Comparison of ENCODE assay signal across 15 cellular contexts in genomic region chr6:10598084-10598960, GRCh38.
DNase-seq lines count a peak whose midpoint lies in the region; ATAC-seq and TF ChIP-seq lines count a peak whose summit lies in the region.
"Had no signal": no experiment of that assay in that cellular context is flagged by ENCODE, and none has a peak within 500 bp of the region (broad histone marks: within the 10 kb centered on the region; RNA-seq: fewer than 3 reads in every experiment).

No MANE protein-coding gene starts in this region.

- intact Hi-C loops in Right ventricle myocardium superior (cut with DNase I): no loop called here
- intact Hi-C loops in left ventricle myocardium inferior (cut with micrococcal nuclease): no loop called here
- intact Hi-C loops in uterus (cut with DNase I; ENCODE audit: low total_unique reads): no loop called here

- no peak overlapping the region for H3K27ac ChIP-seq in right atrium auricular region
- peak overlapping the region; percentile 54 for H3K27ac ChIP-seq in left ventricle myocardium inferior (replicated peaks)
- no peak overlapping the region for H3K27ac ChIP-seq in uterus
- H3K27ac ChIP-seq: coronary artery had no signal

- TF ChIP-seq CTCF in right atrium auricular region (IDR thresholded peaks at IDR 0.05): no peak
- no peak for TF ChIP-seq CTCF in left ventricle myocardium inferior (IDR thresholded peaks at IDR 0.05; ENCODE audit: borderline replicate concordance)
- TF ChIP-seq CTCF in uterus (IDR thresholded peaks at IDR 0.05): no peak

- TF ChIP-seq POLR2A in uterus (IDR thresholded peaks at IDR 0.05): no peak

- H3K27me3 ChIP-seq in right atrium auricular region: no peaks in the 10 kb centered on the region
- H3K27me3 ChIP-seq in left ventricle myocardium inferior (ENCODE audit: low read depth): no peaks in the 10 kb centered on the region
- no peaks in the 10 kb centered on the region for H3K27me3 ChIP-seq in uterus

- no peak overlapping the region for H3K4me3 ChIP-seq in right atrium auricular region
- no peak overlapping the region for H3K4me3 ChIP-seq in left ventricle myocardium inferior
- H3K4me3 ChIP-seq in uterus: no peak overlapping the region
- H3K4me3 ChIP-seq: coronary artery had no signal

- ATAC-seq in Right ventricle myocardium superior (ENCODE audit: poor library complexity) (peak; percentile 35), SK-N-SH treated with all-trans-retinoic acid at 6 μM for 48 hours (peak; percentile 22; the same call in 1 of the 3 replicates)
- ATAC-seq: CD8-positive, alpha-beta T cell had no signal

- H3K36me3 ChIP-seq in right atrium auricular region: no peaks in the 10 kb centered on the region
- H3K36me3 ChIP-seq in left ventricle myocardium inferior: no peaks in the 10 kb centered on the region
- H3K36me3 ChIP-seq in uterus: no peaks in the 10 kb centered on the region

- no peak for DNase-seq in Right ventricle myocardium superior
- no peak for DNase-seq in right atrium auricular region (ENCODE audit: low spot score)
- no peak for DNase-seq in left ventricle myocardium inferior
- no peak for DNase-seq in uterus
- no peak for DNase-seq in islet precursor cell
- DNase-seq in NCI-H128 (lab: John Stamatoyannopoulos, UW; ENCODE audit: unreplicated experiment): no peak
- no peak for DNase-seq in activated CD4-positive, CD25-positive, alpha-beta regulatory T cell treated with anti-CD3 and anti-CD28 coated beads, Interleukin-2, amount 50 U/mL, for 72 hours
- DNase-seq: 8988T; activated B cell treated with CpG ODN at 0.5 μM for 24 hours; CD8-positive, alpha-beta T cell; EL; head of caudate nucleus; NCI-H82 had no signal

- H3K9me3 ChIP-seq in right atrium auricular region: no peaks in the 10 kb centered on the region
- H3K9me3 ChIP-seq in left ventricle myocardium inferior (replicated peaks): no peaks in the 10 kb centered on the region
- no peaks in the 10 kb centered on the region for H3K9me3 ChIP-seq in uterus

- H3K4me1 ChIP-seq in right atrium auricular region (no peaks in the 10 kb centered on the region), left ventricle myocardium inferior (peaks cover 44% of the 10 kb centered on the region), uterus (no peaks in the 10 kb centered on the region)

TF ChIP-seq in SK-N-SH treated with all-trans-retinoic acid at 6 μM for 48 hours, 23 proteins besides CTCF, POLR2A, EP300 and RAD21:
- TF ChIP-seq SNAI2 (CRISPR knock-in tag; IDR thresholded peaks at IDR 0.05): no peak
